Comparison of ENCODE assay signal across 19 cellular contexts in genomic region chr14:56299306-56299984, GRCh38.
"Had no signal": no experiment of that assay in that cellular context is flagged by ENCODE, and none has a peak within 500 bp of the region (broad histone marks: within the 10 kb centered on the region; RNA-seq: fewer than 3 reads in every experiment).

No MANE protein-coding gene starts in this region.

- H3K27ac ChIP-seq: adrenal gland, colonic mucosa, esophagus squamous epithelium, foreskin keratinocyte, left lung, skin epidermis, VCaP had no signal

- H3K4me1 ChIP-seq: adrenal gland, colonic mucosa, esophagus squamous epithelium, left lung had no signal

- H3K36me3 ChIP-seq: adrenal gland, colonic mucosa had no signal

- DNase-seq: activated CD4-positive, alpha-beta memory T cell treated with anti-CD3 and anti-CD28 coated beads, Interleukin-2, amount 10 ng/mL, durations not matched to agents 7 days and 5 days; activated effector memory CD4-positive, alpha-beta T cell treated with Interleukin-2 at 50 U/mL for 16 hours; activated T-cell treated with anti-CD3 and anti-CD28 coated beads, Interleukin-2, amount 50 U/mL, for 24 hours; adrenal gland; colonic mucosa; esophagus squamous epithelium; foreskin keratinocyte; head of caudate nucleus; left lung; natural killer cell; nucleus accumbens; posterior cingulate gyrus; right cardiac atrium; stimulated activated CD4-positive, alpha-beta T cell treated with anti-CD3 and anti-CD28 coated beads, Interleukin-4, amount 100 ng/mL, for 24 hours; stimulated activated naive CD4-positive, alpha-beta T cell; T-helper 9 cell had no signal

- H3K9me3 ChIP-seq: adrenal gland, colonic mucosa, esophagus squamous epithelium, left lung, tibial nerve had no signal

- H3K4me3 ChIP-seq: adrenal gland, colonic mucosa, esophagus squamous epithelium, left lung, skin epidermis, tibial nerve had no signal

- H3K27me3 ChIP-seq: adrenal gland, colonic mucosa, esophagus squamous epithelium, foreskin keratinocyte, left lung, tibial nerve had no signal

- ATAC-seq: foreskin keratinocyte, left lung, natural killer cell, right cardiac atrium had no signal
